ENCODE assay signal across 13 cellular contexts in the genomic region with DNA sequence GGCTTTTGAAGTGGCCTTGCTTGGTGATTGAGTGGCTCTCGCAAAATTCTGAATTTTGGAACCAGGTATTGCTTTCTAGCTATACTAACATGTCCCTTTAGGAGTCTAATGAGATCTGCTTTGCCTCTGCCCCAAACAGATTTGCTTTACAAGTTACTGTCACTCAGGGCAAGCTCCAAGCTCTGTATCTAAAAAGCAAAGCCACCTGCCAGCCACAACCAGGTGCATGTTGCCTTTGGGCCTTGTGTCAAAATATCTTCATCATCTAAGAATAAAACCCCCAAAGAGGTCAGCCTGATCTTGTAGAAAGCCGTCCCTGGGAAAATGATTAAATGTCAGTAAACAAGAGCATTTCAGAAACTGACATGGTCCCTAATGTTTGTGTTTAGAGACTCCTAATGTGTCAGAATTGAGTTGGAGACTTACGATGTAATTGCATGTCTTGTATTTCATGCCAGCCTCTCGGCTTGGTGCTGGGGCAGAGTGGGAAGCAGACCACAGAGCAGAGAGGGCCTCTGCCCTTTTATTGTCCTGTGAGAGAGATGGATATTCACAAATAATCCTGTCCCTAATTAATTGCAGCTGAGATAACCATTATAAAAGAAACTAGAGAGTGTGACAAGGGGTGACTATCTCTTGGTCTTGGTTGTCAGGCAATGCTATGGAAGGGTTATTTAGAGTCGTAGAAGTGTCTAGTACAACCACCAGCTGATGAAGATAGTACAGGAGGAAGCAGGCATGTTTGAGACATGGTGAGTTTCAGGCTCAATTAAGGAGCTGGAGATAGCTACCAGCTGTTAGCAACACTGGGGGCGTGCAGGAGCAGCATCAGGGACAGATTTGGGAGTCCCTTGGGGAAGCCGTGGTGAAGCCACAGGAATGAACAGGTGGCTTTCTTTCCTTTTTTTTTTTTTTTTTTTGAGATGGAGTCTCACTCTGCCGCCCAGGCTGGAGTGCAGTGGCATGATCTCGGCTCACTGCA.
A peak's percentile ranks its signal among the peaks of the same experiment; 100 is the strongest.
DNase-seq lines count a peak whose midpoint lies in the region; ATAC-seq and TF ChIP-seq lines count a peak whose summit lies in the region.
"Had no signal": no experiment of that assay in that cellular context is flagged by ENCODE, and none has a peak within 500 bp of the region (broad histone marks: within the 10 kb centered on the region; RNA-seq: fewer than 3 reads in every experiment).

No MANE protein-coding gene starts in this region.

- peak overlapping the region; percentile 82 for H3K27ac Mint-ChIP-seq in activated naive CD4-positive, alpha-beta T cell treated with anti-CD3 and anti-CD28 coated beads for 36 hours
- peak overlapping the region; percentile 62 for H3K27ac Mint-ChIP-seq in WTC11
- H3K27ac Mint-ChIP-seq in stimulated activated memory B cell treated with anti-CD40 and anti-IgM and Interleukin-4, amounts not matched to agents 10 μg/mL and 1 μg/mL and 100 μg/mL, for 72 hours, result peak overlapping the region; percentile 22

- peaks cover 4% of the 10 kb centered on the region for H3K36me3 Mint-ChIP-seq in activated naive CD4-positive, alpha-beta T cell treated with anti-CD3 and anti-CD28 coated beads for 36 hours (ENCODE audit: low read depth)
- peaks cover 12% of the 10 kb centered on the region for H3K36me3 Mint-ChIP-seq in WTC11
- peaks cover 6% of the 10 kb centered on the region for H3K36me3 Mint-ChIP-seq in stimulated activated memory B cell treated with anti-CD40 and anti-IgM and Interleukin-4, amounts not matched to agents 10 μg/mL and 1 μg/mL and 100 μg/mL, for 72 hours

- no peak overlapping the region for H3K4me3 ChIP-seq in Jurkat, Clone E6-1 (ENCODE audit: low read length)
- H3K4me3 ChIP-seq: body of pancreas, lower lobe of right lung had no signal

- ATAC-seq in WTC11, result no peak
- ATAC-seq in stimulated activated memory B cell treated with anti-CD40 and anti-IgM and Interleukin-4, amounts not matched to agents 10 μg/mL and 1 μg/mL and 100 μg/mL, for 72 hours, result no peak
- ATAC-seq in GM18861 (IDR thresholded peaks at IDR 0.05; ENCODE audit: unreplicated experiment), result no peak
- ATAC-seq: body of pancreas, sciatic nerve had no signal

- peak; percentile 38 for DNase-seq in activated naive CD4-positive, alpha-beta T cell treated with anti-CD3 and anti-CD28 coated beads for 36 hours
- DNase-seq in activated naive CD4-positive, alpha-beta T cell treated with Interleukin-2 at 50 U/mL for 16 hours, result no peak
- peak; percentile 22 for DNase-seq in Jurkat, Clone E6-1 (ENCODE audit: low read depth, low spot score)
- no peak for DNase-seq in WTC11 (ENCODE audit: low spot score)
- DNase-seq in effector CD8-positive, alpha-beta T cell (lab: John Stamatoyannopoulos, UW), result no peak
- no peak for DNase-seq in GOT3 (lab: John Stamatoyannopoulos, UW)
- DNase-seq: activated CD4-positive, CD25-positive, alpha-beta regulatory T cell treated with anti-CD3 and anti-CD28 coated beads, Interleukin-2, amount 50 U/mL, for 72 hours; body of pancreas; Kasumi-1; lower lobe of right lung had no signal

- no peaks in the 10 kb centered on the region for H3K27me3 Mint-ChIP-seq in activated naive CD4-positive, alpha-beta T cell treated with anti-CD3 and anti-CD28 coated beads for 36 hours (ENCODE audit: low read depth)
- H3K27me3 Mint-ChIP-seq in WTC11 (ENCODE audit: low read depth), result no peaks in the 10 kb centered on the region
- H3K27me3 Mint-ChIP-seq in stimulated activated memory B cell treated with anti-CD40 and anti-IgM and Interleukin-4, amounts not matched to agents 10 μg/mL and 1 μg/mL and 100 μg/mL, for 72 hours, result no peaks in the 10 kb centered on the region

- intact Hi-C loops in activated naive CD4-positive, alpha-beta T cell treated with anti-CD3 and anti-CD28 coated beads for 36 hours (cut with micrococcal nuclease), result no loop called here

- TF ChIP-seq CTCF in WTC11 (IDR thresholded peaks at IDR 0.05), result no peak

- peak overlapping the region; percentile 44 for H3K4me3 Mint-ChIP-seq in activated naive CD4-positive, alpha-beta T cell treated with anti-CD3 and anti-CD28 coated beads for 36 hours
- no peak overlapping the region for H3K4me3 Mint-ChIP-seq in WTC11
- H3K4me3 Mint-ChIP-seq in stimulated activated memory B cell treated with anti-CD40 and anti-IgM and Interleukin-4, amounts not matched to agents 10 μg/mL and 1 μg/mL and 100 μg/mL, for 72 hours, result no peak overlapping the region

- peaks cover 67% of the 10 kb centered on the region for H3K4me1 Mint-ChIP-seq in activated naive CD4-positive, alpha-beta T cell treated with anti-CD3 and anti-CD28 coated beads for 36 hours (ENCODE audit: low read depth)
- H3K4me1 Mint-ChIP-seq in WTC11, result peaks cover 42% of the 10 kb centered on the region
- H3K4me1 Mint-ChIP-seq in stimulated activated memory B cell treated with anti-CD40 and anti-IgM and Interleukin-4, amounts not matched to agents 10 μg/mL and 1 μg/mL and 100 μg/mL, for 72 hours, result peaks cover 15% of the 10 kb centered on the region

- CTCF ChIA-PET in activated naive CD4-positive, alpha-beta T cell treated with anti-CD3 and anti-CD28 coated beads for 36 hours (lab: Charles Lee), result interaction anchor here (0.8 to 2.7 kb wide), 7 partner anchors 8 to 89 kb away, joined by 3 to 19 read pairs (median 4); no protein-coding TSS in a partner anchor
- CTCF ChIA-PET in WTC11 (lab: Charles Lee), result interaction anchor here (1.2 to 3.3 kb wide), 2 partner anchors 7 to 89 kb away, joined by 3 to 17 read pairs; no protein-coding TSS in a partner anchor

- peaks cover 5% of the 10 kb centered on the region for H3K9me3 Mint-ChIP-seq in activated naive CD4-positive, alpha-beta T cell treated with anti-CD3 and anti-CD28 coated beads for 36 hours
- H3K9me3 Mint-ChIP-seq in WTC11, result peaks cover 11% of the 10 kb centered on the region
- no peaks in the 10 kb centered on the region for H3K9me3 Mint-ChIP-seq in stimulated activated memory B cell treated with anti-CD40 and anti-IgM and Interleukin-4, amounts not matched to agents 10 μg/mL and 1 μg/mL and 100 μg/mL, for 72 hours

- POLR2A ChIA-PET in WTC11 (lab: Charles Lee), result no interaction called here

TF ChIP-seq in WTC11, 78 proteins besides CTCF, POLR2A, EP300 and RAD21:
- TF ChIP-seq CREB1 (CRISPR knock-in tag; IDR thresholded peaks at IDR 0.05), result no peak
- TF ChIP-seq NFYB (CRISPR knock-in tag; conservative IDR thresholded peaks at IDR 0.05; ENCODE audit: low read depth), result no peak
- TF ChIP-seq JAZF1 (CRISPR knock-in tag; IDR thresholded peaks at IDR 0.05), result no peak
- TF ChIP-seq, protein P1, sequence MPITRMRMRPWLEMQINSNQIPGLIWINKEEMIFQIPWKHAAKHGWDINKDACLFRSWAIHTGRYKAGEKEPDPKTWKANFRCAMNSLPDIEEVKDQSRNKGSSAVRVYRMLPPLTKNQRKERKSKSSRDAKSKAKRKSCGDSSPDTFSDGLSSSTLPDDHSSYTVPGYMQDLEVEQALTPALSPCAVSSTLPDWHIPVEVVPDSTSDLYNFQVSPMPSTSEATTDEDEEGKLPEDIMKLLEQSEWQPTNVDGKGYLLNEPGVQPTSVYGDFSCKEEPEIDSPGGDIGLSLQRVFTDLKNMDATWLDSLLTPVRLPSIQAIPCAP (CRISPR knock-in tag; IDR thresholded peaks at IDR 0.05), result no peak
- TF ChIP-seq, protein P2, sequence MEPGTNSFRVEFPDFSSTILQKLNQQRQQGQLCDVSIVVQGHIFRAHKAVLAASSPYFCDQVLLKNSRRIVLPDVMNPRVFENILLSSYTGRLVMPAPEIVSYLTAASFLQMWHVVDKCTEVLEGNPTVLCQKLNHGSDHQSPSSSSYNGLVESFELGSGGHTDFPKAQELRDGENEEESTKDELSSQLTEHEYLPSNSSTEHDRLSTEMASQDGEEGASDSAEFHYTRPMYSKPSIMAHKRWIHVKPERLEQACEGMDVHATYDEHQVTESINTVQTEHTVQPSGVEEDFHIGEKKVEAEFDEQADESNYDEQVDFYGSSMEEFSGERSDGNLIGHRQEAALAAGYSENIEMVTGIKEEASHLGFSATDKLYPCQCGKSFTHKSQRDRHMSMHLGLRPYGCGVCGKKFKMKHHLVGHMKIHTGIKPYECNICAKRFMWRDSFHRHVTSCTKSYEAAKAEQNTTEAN (CRISPR knock-in tag; IDR thresholded peaks at IDR 0.05), result no peak
- no peak for TF ChIP-seq TEAD1 (CRISPR knock-in tag; IDR thresholded peaks at IDR 0.05)
- TF ChIP-seq, protein P3, sequence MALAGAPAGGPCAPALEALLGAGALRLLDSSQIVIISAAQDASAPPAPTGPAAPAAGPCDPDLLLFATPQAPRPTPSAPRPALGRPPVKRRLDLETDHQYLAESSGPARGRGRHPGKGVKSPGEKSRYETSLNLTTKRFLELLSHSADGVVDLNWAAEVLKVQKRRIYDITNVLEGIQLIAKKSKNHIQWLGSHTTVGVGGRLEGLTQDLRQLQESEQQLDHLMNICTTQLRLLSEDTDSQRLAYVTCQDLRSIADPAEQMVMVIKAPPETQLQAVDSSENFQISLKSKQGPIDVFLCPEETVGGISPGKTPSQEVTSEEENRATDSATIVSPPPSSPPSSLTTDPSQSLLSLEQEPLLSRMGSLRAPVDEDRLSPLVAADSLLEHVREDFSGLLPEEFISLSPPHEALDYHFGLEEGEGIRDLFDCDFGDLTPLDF (CRISPR knock-in tag; IDR thresholded peaks at IDR 0.05), result no peak
- no peak for TF ChIP-seq ZBTB21 (CRISPR knock-in tag; IDR thresholded peaks at IDR 0.05; ENCODE audit: borderline replicate concordance)
- no peak for TF ChIP-seq ZNF121 (CRISPR knock-in tag; IDR thresholded peaks at IDR 0.05)
- TF ChIP-seq ZNF396 (CRISPR knock-in tag; IDR thresholded peaks at IDR 0.05; ENCODE audit: borderline replicate concordance), result no peak

Comparison
In these comparisons a context has a peak if more than half of its experiments do, and no peak if none do; other contexts are left out.
1. DNase-seq: peak in activated naive CD4-positive, alpha-beta T cell treated with anti-CD3 and anti-CD28 coated beads for 36 hours (single experiment) and Jurkat, Clone E6-1 (single experiment); none in activated naive CD4-positive, alpha-beta T cell treated with Interleukin-2 at 50 U/mL for 16 hours (single experiment), WTC11 (single experiment), effector CD8-positive, alpha-beta T cell (single experiment) and GOT3 (single experiment).
2. H3K27ac Mint-ChIP-seq: peak in every context shown above with its lines; median percentile 82 in activated naive CD4-positive, alpha-beta T cell treated with anti-CD3 and anti-CD28 coated beads for 36 hours; 62 in WTC11; 22 in stimulated activated memory B cell treated with anti-CD40 and anti-IgM and Interleukin-4, amounts not matched to agents 10 μg/mL and 1 μg/mL and 100 μg/mL, for 72 hours.